10 cellular contexts compared by ENCODE assay signal in the genomic region with DNA sequence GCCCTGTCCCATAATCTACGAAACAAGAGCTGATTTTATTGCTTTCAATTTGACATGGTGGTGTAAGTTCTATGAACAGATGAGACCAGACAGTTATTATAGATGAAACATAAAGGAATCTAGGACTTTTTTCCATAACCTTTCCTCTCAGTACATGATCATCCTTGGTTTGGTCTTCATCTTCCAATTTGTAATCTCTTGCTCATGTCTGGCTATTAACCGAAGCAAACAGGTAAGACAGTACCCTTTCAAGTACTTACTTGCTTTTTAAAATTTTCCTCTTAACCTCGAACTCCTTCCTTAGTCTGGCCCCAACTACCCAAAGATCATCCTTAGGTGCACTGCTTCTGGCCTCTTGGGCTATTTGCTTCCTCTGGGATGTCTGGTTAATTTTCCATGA. TPM values are rescaled to one million over a fixed set of nuclear protein-coding genes. Genes with fewer than 3 reads are reported as not detected.
DNase-seq lines count a peak whose midpoint lies in the region; ATAC-seq, FAIRE-seq and TF ChIP-seq lines count a peak whose summit lies in the region.
"Had no signal": no experiment of that assay in that cellular context is flagged by ENCODE, and none has a peak within 500 bp of the region (broad histone marks: within the 10 kb centered on the region; RNA-seq: fewer than 3 reads in every experiment).

No MANE protein-coding gene starts in this region.

- peaks cover 8% of the 10 kb centered on the region for H4K20me1 ChIP-seq in astrocyte (ENCODE audit: insufficient read depth, low read length)

- peak overlapping the region; percentile 97 for H3K4me2 ChIP-seq in astrocyte (ENCODE audit: low read length)

- H2AFZ ChIP-seq in astrocyte (ENCODE audit: low read depth, low read length) = no peak overlapping the region

- H3K4me3 ChIP-seq in A673 (ENCODE audit: low read depth, low read length, poor library complexity, severe bottlenecking) = peak overlapping the region; percentile 60
- 0 out of 2 replicates have a peak overlapping the region, but pooled peaks have one; percentile 59 for H3K4me3 ChIP-seq in HFF-Myc (replicated peaks; ENCODE audit: low read depth, low read length)
- peak overlapping the region; percentile 77 for H3K4me3 ChIP-seq in astrocyte (ENCODE audit: insufficient read depth, low read depth, low read length)
- no peak overlapping the region for H3K4me3 ChIP-seq in lower lobe of right lung

- H3K36me3 Mint-ChIP-seq in astrocyte (ENCODE audit: low read depth, unreplicated experiment) = peaks cover 38% of the 10 kb centered on the region

- H3K4me3 Mint-ChIP-seq in astrocyte (ENCODE audit: unreplicated experiment) = peak overlapping the region; percentile 95

- peaks cover 30% of the 10 kb centered on the region for H3K79me2 ChIP-seq in astrocyte (ENCODE audit: insufficient read depth, low read length)

- peaks cover 12% of the 10 kb centered on the region for H3K4me1 ChIP-seq in A673 (ENCODE audit: insufficient read depth, low read length, poor library complexity, severe bottlenecking)
- H3K4me1 ChIP-seq in astrocyte (ENCODE audit: insufficient read depth, low read length) = peaks cover 12% of the 10 kb centered on the region
- peaks cover 23% of the 10 kb centered on the region for H3K4me1 ChIP-seq in lower lobe of right lung

- H3K9me3 ChIP-seq in A673 (ENCODE audit: low read depth, low read length, poor library complexity, severe bottlenecking) (no peaks in the 10 kb centered on the region), astrocyte (ENCODE audit: insufficient read depth, low read depth, low read length) (no peaks in the 10 kb centered on the region), lower lobe of right lung (no peaks in the 10 kb centered on the region)

- H3K27me3 Mint-ChIP-seq in astrocyte (ENCODE audit: low read depth, unreplicated experiment) = peaks cover 4% of the 10 kb centered on the region

- H3K4me1 Mint-ChIP-seq in astrocyte (ENCODE audit: low read depth, unreplicated experiment) = peaks cover 9% of the 10 kb centered on the region

- peak overlapping the region; percentile 97 for H3K27ac Mint-ChIP-seq in astrocyte (ENCODE audit: unreplicated experiment)

- H3K9me3 Mint-ChIP-seq in astrocyte (ENCODE audit: unreplicated experiment) = no peaks in the 10 kb centered on the region

- POLR2A ChIA-PET in A673 (lab: Charles Lee; ENCODE audit: low non-redundant PET) = no interaction called here

- no peaks in the 10 kb centered on the region for H3K27me3 ChIP-seq in A673 (replicated peaks; ENCODE audit: insufficient read depth, low read depth, low read length, poor library complexity)
- peaks cover 8% of the 10 kb centered on the region for H3K27me3 ChIP-seq in astrocyte (ENCODE audit: insufficient read depth, low read length)
- H3K27me3 ChIP-seq in lower lobe of right lung (ENCODE audit: low read depth) = peaks cover 4% of the 10 kb centered on the region

- CTCF ChIA-PET in A673 (lab: Charles Lee) = no interaction called here

- no peak for TF ChIP-seq CTCF in A673 (conservative IDR thresholded peaks at IDR 0.05; ENCODE audit: low read depth, low read length)
- TF ChIP-seq CTCF in HFF-Myc (IDR thresholded peaks at IDR 0.05; ENCODE audit: low read depth, low read length, missing control alignments) = no peak
- TF ChIP-seq CTCF in astrocyte (IDR thresholded peaks at IDR 0.05; ENCODE audit: insufficient read depth, low read depth, low read length) = no peak
- TF ChIP-seq CTCF in lower lobe of right lung (IDR thresholded peaks at IDR 0.05) = no peak

- H3K27ac ChIP-seq in A673 (ENCODE audit: low read depth, low read length, poor library complexity, severe bottlenecking) = peak overlapping the region; percentile 97
- H3K27ac ChIP-seq in astrocyte (ENCODE audit: low read depth, low read length) = no peak overlapping the region
- H3K27ac ChIP-seq in lower lobe of right lung = peak overlapping the region; percentile 95

- no peak for FAIRE-seq in astrocyte (lab: Jason Lieb, UNC)

- no TSS peak for BruUV-seq in A673 (replicated peaks; lab: Mats Ljungman, UMichigan)

- H3K36me3 ChIP-seq in A673 (ENCODE audit: insufficient read depth, low read length, poor library complexity, severe bottlenecking) = peaks cover 43% of the 10 kb centered on the region
- H3K36me3 ChIP-seq in astrocyte (ENCODE audit: insufficient read depth, low read length) = peaks cover 31% of the 10 kb centered on the region
- peaks cover 46% of the 10 kb centered on the region for H3K36me3 ChIP-seq in lower lobe of right lung

- intact Hi-C loops in A673 (cut with micrococcal nuclease; ENCODE audit: unreplicated experiment) = no loop called here
- intact Hi-C loops in lower lobe of right lung (cut with DNase I) = no loop called here

- no peak for ATAC-seq in lower lobe of right lung
- ATAC-seq in HG02970 (IDR thresholded peaks at IDR 0.05; ENCODE audit: low FRiP score, unreplicated experiment) = no peak

- DNase-seq in A673 (ENCODE audit: low spot score) (no peak), HFF-Myc (ENCODE audit: extremely low read depth, low read depth) (no peak), astrocyte (ENCODE audit: low read depth) (no peak), lower lobe of right lung (no peak), A172 (ENCODE audit: low spot score) (no peak), DMS 273 (lab: John Stamatoyannopoulos, UW; ENCODE audit: unreplicated experiment) (no peak), cerebellar nuclear complex (lab: John Stamatoyannopoulos, UW) (no peak)
- DNase-seq: NCI-H2107 had no signal

- no peak overlapping the region for H3K9ac ChIP-seq in astrocyte (ENCODE audit: low read length)

RNA-seq across cellular contexts. Expression of gene TSPAN31, which starts 1.2 kb away (rescaled TPM):
- total RNA-seq in A673 (2021) = 8.9 and 24.6 TPM in 2 replicates
- total RNA-seq in astrocyte = 18.6 and 22.9 TPM in 2 replicates
- total RNA-seq in lower lobe of right lung = 41.1 TPM
- 31.2 and 33.3 TPM in 2 replicates for total RNA-seq in A172 (2014; rRNA removed; shearing (Covaris generic))

RNA-seq across cellular contexts. Expression of gene CDK4, which starts 6.1 kb away (rescaled TPM):
- 216 and 247 TPM in 2 replicates for total RNA-seq in A673 (2021)
- total RNA-seq in astrocyte = 113 and 133 TPM in 2 replicates
- total RNA-seq in lower lobe of right lung = 68.4 TPM
- 300 and 506 TPM in 2 replicates for total RNA-seq in A172 (2014; rRNA removed; shearing (Covaris generic))

RNA-seq across cellular contexts. Expression of gene AGAP2, which starts 7.5 kb away (rescaled TPM):
- 4.0 and 6.6 TPM in 2 replicates for total RNA-seq in A673 (2021)
- total RNA-seq in astrocyte = 0.14 and 0.17 TPM in 2 replicates
- total RNA-seq in lower lobe of right lung = 5.7 TPM
- total RNA-seq in A172 (2014; rRNA removed; shearing (Covaris generic)) = 0.02 and 0.55 TPM in 2 replicates
- total RNA-seq: kidney epithelial cell had no signal

RNA-seq across cellular contexts. Expression of gene MARCHF9, which starts 8.9 kb away (rescaled TPM):
- total RNA-seq in A673 (2021) (19.8 and 23.6 TPM in 2 replicates), astrocyte (11.3 and 13.0 TPM in 2 replicates), lower lobe of right lung (20.0 TPM)
- 10.5 and 12.9 TPM in 2 replicates for total RNA-seq in A172 (2014; rRNA removed; shearing (Covaris generic))

RNA-seq across cellular contexts. Expression of gene CYP27B1, which starts 20.9 kb away (rescaled TPM):
- 4.5 and 4.7 TPM in 2 replicates for total RNA-seq in A673 (2021)
- total RNA-seq in astrocyte = 1.5 TPM in 2 replicates
- 1.1 TPM for total RNA-seq in lower lobe of right lung
- 0.90 and 2.1 TPM in 2 replicates for total RNA-seq in A172 (2014; rRNA removed; shearing (Covaris generic))
